27 cellular contexts compared by ENCODE assay signal in genomic region chr1:223034270-223034798, GRCh38.
"Had no signal": no experiment of that assay in that cellular context is flagged by ENCODE, and none has a peak within 500 bp of the region (broad histone marks: within the 10 kb centered on the region; RNA-seq: fewer than 3 reads in every experiment).

No MANE protein-coding gene starts in this region.

- H3K27me3 ChIP-seq: body of pancreas, colonic mucosa had no signal

- H3K27me3 Mint-ChIP-seq: activated CD4-positive, alpha-beta T cell treated with anti-CD3 and anti-CD28 coated beads, Interleukin-2, amount 10 ng/mL, durations not matched to agents 7 days and 5 days had no signal

- H3K4me1 ChIP-seq: body of pancreas, colonic mucosa had no signal

- H3K27ac Mint-ChIP-seq: activated CD4-positive, alpha-beta memory T cell treated with anti-CD3 and anti-CD28 coated beads, Interleukin-2, amount 10 ng/mL, durations not matched to agents 7 days and 5 days; activated CD4-positive, alpha-beta T cell treated with anti-CD3 and anti-CD28 coated beads, Interleukin-2, amount 10 ng/mL, durations not matched to agents 7 days and 5 days; activated naive CD8-positive, alpha-beta T cell; activated T-cell treated with anti-CD3 and anti-CD28 coated beads, Interleukin-2, amount 50 U/mL, for 24 hours; activated T-cell treated with anti-CD3 and anti-CD28 coated beads, Interleukin-2, amount 50 U/mL, for 72 hours; T-helper 17 cell; T-helper 2 cell treated with Interferon-gamma antibody and Interleukin-4, amounts not matched to agents 5 μg/mL and 100 μg/mL, for 36 hours had no signal

- H3K36me3 Mint-ChIP-seq: activated naive CD8-positive, alpha-beta T cell had no signal

- H3K4me3 Mint-ChIP-seq: activated CD4-positive, alpha-beta memory T cell treated with anti-CD3 and anti-CD28 coated beads, Interleukin-2, amount 10 ng/mL, durations not matched to agents 7 days and 5 days; activated CD4-positive, alpha-beta T cell treated with anti-CD3 and anti-CD28 coated beads, Interleukin-2, amount 10 ng/mL, durations not matched to agents 7 days and 5 days; activated naive CD8-positive, alpha-beta T cell; activated T-cell treated with anti-CD3 and anti-CD28 coated beads, Interleukin-2, amount 50 U/mL, for 24 hours; activated T-cell treated with anti-CD3 and anti-CD28 coated beads, Interleukin-2, amount 50 U/mL, for 72 hours; T-helper 17 cell; T-helper 2 cell treated with Interferon-gamma antibody and Interleukin-4, amounts not matched to agents 5 μg/mL and 100 μg/mL, for 36 hours had no signal

- H3K27ac ChIP-seq: body of pancreas, colonic mucosa had no signal

- H3K4me1 Mint-ChIP-seq: activated CD4-positive, alpha-beta memory T cell treated with anti-CD3 and anti-CD28 coated beads, Interleukin-2, amount 10 ng/mL, durations not matched to agents 7 days and 5 days; activated CD4-positive, alpha-beta T cell treated with anti-CD3 and anti-CD28 coated beads, Interleukin-2, amount 10 ng/mL, durations not matched to agents 7 days and 5 days had no signal

- DNase-seq: activated CD4-positive, alpha-beta memory T cell treated with anti-CD3 and anti-CD28 coated beads, Interleukin-2, amount 10 ng/mL, durations not matched to agents 7 days and 5 days; activated CD4-positive, alpha-beta T cell treated with anti-CD3 and anti-CD28 coated beads for 1 hour; activated CD4-positive, alpha-beta T cell treated with anti-CD3 and anti-CD28 coated beads for 4 hours; activated CD4-positive, alpha-beta T cell treated with anti-CD3 and anti-CD28 coated beads, Interleukin-2, amount 10 ng/mL, durations not matched to agents 7 days and 5 days; activated CD4-positive, alpha-beta T cell treated with anti-CD3 and anti-CD28 coated beads, Interleukin-2, amount 50 U/mL, for 4 hours; activated CD8-positive, alpha-beta memory T cell treated with anti-CD3 and anti-CD28 coated beads, Interleukin-2, amount 50 U/mL, for 48 hours; activated gamma-delta T cell; activated naive CD4-positive, alpha-beta T cell treated with anti-CD3 and anti-CD28 coated beads, Interleukin-2, amount 50 U/mL, for 16 hours; activated naive CD4-positive, alpha-beta T cell treated with Interleukin-2 at 50 U/mL for 16 hours; activated T-cell treated with anti-CD3 and anti-CD28 coated beads for 4 hours; activated T-cell treated with anti-CD3 and anti-CD28 coated beads, Interleukin-2, amount 50 U/mL, for 24 hours; activated T-cell treated with anti-CD3 and anti-CD28 coated beads, Interleukin-2, amount 50 U/mL, for 72 hours; amygdala; aorta; body of pancreas; central memory CD4-positive, alpha-beta T cell; cerebellar nuclear complex; colonic mucosa; effector CD8-positive, alpha-beta T cell; foreskin fibroblast; head of caudate nucleus; T-helper 1 cell; T-helper 17 cell; T1000 had no signal

- ATAC-seq: activated T-cell treated with anti-CD3 and anti-CD28 coated beads, Interleukin-2, amount 50 U/mL, for 72 hours; body of pancreas; esophagus mucosa; T-helper 17 cell had no signal

- H3K9me3 Mint-ChIP-seq: activated CD4-positive, alpha-beta memory T cell treated with anti-CD3 and anti-CD28 coated beads, Interleukin-2, amount 10 ng/mL, durations not matched to agents 7 days and 5 days; activated CD4-positive, alpha-beta T cell treated with anti-CD3 and anti-CD28 coated beads, Interleukin-2, amount 10 ng/mL, durations not matched to agents 7 days and 5 days; activated T-cell treated with anti-CD3 and anti-CD28 coated beads, Interleukin-2, amount 50 U/mL, for 24 hours; activated T-cell treated with anti-CD3 and anti-CD28 coated beads, Interleukin-2, amount 50 U/mL, for 72 hours; T-helper 2 cell treated with Interferon-gamma antibody and Interleukin-4, amounts not matched to agents 5 μg/mL and 100 μg/mL, for 36 hours had no signal

- H3K9me3 ChIP-seq: body of pancreas, colonic mucosa had no signal

- H3K36me3 ChIP-seq: colonic mucosa had no signal

- H3K4me3 ChIP-seq: body of pancreas, colonic mucosa had no signal
